22 cellular contexts compared by ENCODE assay signal in genomic region chr5:76383126-76383825, GRCh38. TPM values are rescaled to one million over a fixed set of nuclear protein-coding genes. Genes with fewer than 3 reads are reported as not detected.
DNase-seq lines count a peak whose midpoint lies in the region; ATAC-seq and TF ChIP-seq lines count a peak whose summit lies in the region.
"Had no signal": no experiment of that assay in that cellular context is flagged by ENCODE, and none has a peak within 500 bp of the region (broad histone marks: within the 10 kb centered on the region; RNA-seq: fewer than 3 reads in every experiment).

No MANE protein-coding gene starts in this region.

- H3K4me3 Mint-ChIP-seq in CD4-positive, alpha-beta memory T cell: peak overlapping the region in 4 of 8 donors; percentile 2 to 57 (median 6)
- no peak overlapping the region for H3K4me3 Mint-ChIP-seq in CD8-positive, alpha-beta T cell
- H3K4me3 Mint-ChIP-seq: CD14-positive monocyte had no signal

- no peak overlapping the region for H3K4me3 ChIP-seq in CD4-positive, alpha-beta memory T cell (ENCODE audit: low read length in 2 of 2)
- H3K4me3 ChIP-seq in CD8-positive, alpha-beta T cell (ENCODE audit: low read depth, low read length): no peak overlapping the region
- H3K4me3 ChIP-seq in aorta (ENCODE audit: low read length in 2 of 2): no peak overlapping the region

- POLR2A ChIA-PET in CD4-positive, alpha-beta memory T cell (lab: Charles Lee; ENCODE audit: partially characterized antibody): interaction anchor here (0.6 to 2.9 kb wide), 6 partner anchors 10 to 164 kb away, joined by 3 to 27 read pairs (median 4); partner anchors contain the start of gene IQGAP2
- POLR2A ChIA-PET in CD8-positive, alpha-beta T cell (lab: Charles Lee): interaction anchor here (0.6 to 1.8 kb wide), 4 partner anchors 18 to 164 kb away, joined by 3 to 10 read pairs (median 4); no protein-coding TSS in a partner anchor

- H3K27me3 Mint-ChIP-seq in CD4-positive, alpha-beta memory T cell: no peaks in the 10 kb centered on the region
- H3K27me3 Mint-ChIP-seq in CD8-positive, alpha-beta T cell (ENCODE audit: low read depth): no peaks in the 10 kb centered on the region

- no peak for TF ChIP-seq CTCF in VCaP (conservative IDR thresholded peaks at IDR 0.05)
- no peak for TF ChIP-seq CTCF in CD8-positive, alpha-beta T cell (IDR thresholded peaks at IDR 0.05)

- intact Hi-C loops in CD4-positive, alpha-beta memory T cell (cut with micrococcal nuclease): no loop called here
- intact Hi-C loops in CD8-positive, alpha-beta T cell (cut with DNase I, micrococcal nuclease): no loop called here
- intact Hi-C loops in aorta (cut with DNase I): no loop called here

- no peaks in the 10 kb centered on the region for H3K36me3 Mint-ChIP-seq in CD4-positive, alpha-beta memory T cell
- no peaks in the 10 kb centered on the region for H3K36me3 Mint-ChIP-seq in CD8-positive, alpha-beta T cell
- H3K36me3 Mint-ChIP-seq: CD14-positive monocyte had no signal

- peaks cover 33 to 63% (median 44%) of the 10 kb centered on the region in 4 donors for H3K4me1 Mint-ChIP-seq in CD4-positive, alpha-beta memory T cell
- peaks cover 48% of the 10 kb centered on the region for H3K4me1 Mint-ChIP-seq in CD8-positive, alpha-beta T cell (ENCODE audit: low read depth)

- ATAC-seq in activated CD4-positive, CD25-positive, alpha-beta regulatory T cell treated with anti-CD3 and anti-CD28 coated beads, Interleukin-2, amount 50 U/mL, for 24 hours: peak; percentile 67 to 87
- ATAC-seq in esophagus mucosa: peak; percentile 81
- ATAC-seq in CD8-positive, alpha-beta T cell: no peak
- ATAC-seq in aorta (ENCODE audit: low FRiP score): no peak
- ATAC-seq in HG03280 (IDR thresholded peaks at IDR 0.05; ENCODE audit: unreplicated experiment): no peak
- ATAC-seq: HCT116, Right ventricle myocardium inferior had no signal

- peak overlapping the region in 6 of 7 donors; percentile 3 to 89 (median 58) for H3K27ac Mint-ChIP-seq in CD4-positive, alpha-beta memory T cell
- H3K27ac Mint-ChIP-seq in CD8-positive, alpha-beta T cell: no peak overlapping the region

- no peak overlapping the region for H3K27ac ChIP-seq in CD4-positive, alpha-beta memory T cell (ENCODE audit: low read depth, low read length)
- H3K27ac ChIP-seq in VCaP: peak overlapping the region; percentile 87; the same call in 1 of the 2 replicates
- H3K27ac ChIP-seq in CD8-positive, alpha-beta T cell (ENCODE audit: low read depth, low read length): no peak overlapping the region
- H3K27ac ChIP-seq in aorta (ENCODE audit: low read depth in 1 of 2, low read length in 2 of 2): no peak overlapping the region
- H3K27ac ChIP-seq: 22Rv1 had no signal

- CTCF ChIA-PET in CD4-positive, alpha-beta memory T cell (lab: Charles Lee; ENCODE audit: partially characterized antibody): interaction anchor here (0.9 to 1.8 kb wide), 4 partner anchors 11 to 163 kb away, joined by 3 to 5 read pairs (median 3); partner anchors contain the start of gene IQGAP2
- CTCF ChIA-PET in CD8-positive, alpha-beta T cell (lab: Charles Lee): interaction anchor here (1.0 to 4.2 kb wide), 2 partner anchors 20 to 201 kb away, joined by 3 to 15 read pairs; partner anchors contain the start of gene IQGAP2

- DNase-seq in activated CD4-positive, CD25-positive, alpha-beta regulatory T cell treated with anti-CD3 and anti-CD28 coated beads, Interleukin-2, amount 50 U/mL, for 72 hours: no peak
- no peak for DNase-seq in CD4-positive, alpha-beta memory T cell
- no peak for DNase-seq in CD8-positive, alpha-beta T cell
- no peak for DNase-seq in aorta
- DNase-seq: Calu3, DMS53, EL, GOT3, KBM-7, NCI-H1417, NCI-H187, NCI-H2107, NCI-H510A, NCI-H774 had no signal

- H3K9me3 ChIP-seq in CD4-positive, alpha-beta memory T cell (ENCODE audit: control insufficient read depth in 1 of 2, low read length in 2 of 2): no peaks in the 10 kb centered on the region
- H3K9me3 ChIP-seq in CD8-positive, alpha-beta T cell (ENCODE audit: low read length): no peaks in the 10 kb centered on the region
- H3K9me3 ChIP-seq in aorta (ENCODE audit: control insufficient read depth, low read length): no peaks in the 10 kb centered on the region

- H3K9me3 Mint-ChIP-seq in CD4-positive, alpha-beta memory T cell: peaks cover 0 to 3% (median 0%) of the 10 kb centered on the region in 8 donors
- no peaks in the 10 kb centered on the region for H3K9me3 Mint-ChIP-seq in CD8-positive, alpha-beta T cell

- no peaks in the 10 kb centered on the region for H3K27me3 ChIP-seq in CD4-positive, alpha-beta memory T cell (ENCODE audit: insufficient read depth, low read length)
- no peaks in the 10 kb centered on the region for H3K27me3 ChIP-seq in CD8-positive, alpha-beta T cell (ENCODE audit: insufficient read depth, low read length)
- peaks cover 0 to 1% of the 10 kb centered on the region in 2 donors for H3K27me3 ChIP-seq in aorta (ENCODE audit: control insufficient read depth in 1 of 2, insufficient read depth in 2 of 2, low read length in 1 of 2)

- WGBS in aorta, 2 donors: 79 to 80% methylated on average over 4 of the region's 4 CpGs

- peaks cover 54% of the 10 kb centered on the region for H3K4me1 ChIP-seq in CD4-positive, alpha-beta memory T cell (ENCODE audit: insufficient read depth, low read length)
- peaks cover 36% of the 10 kb centered on the region for H3K4me1 ChIP-seq in CD8-positive, alpha-beta T cell (ENCODE audit: insufficient read depth, low read length)
- no peaks in the 10 kb centered on the region for H3K4me1 ChIP-seq in aorta (ENCODE audit: control insufficient read depth in 1 of 2, insufficient read depth in 2 of 2, low read length in 2 of 2)

- no peaks in the 10 kb centered on the region for H3K36me3 ChIP-seq in CD4-positive, alpha-beta memory T cell (ENCODE audit: insufficient read depth, low read length)
- H3K36me3 ChIP-seq in CD8-positive, alpha-beta T cell (ENCODE audit: insufficient read depth, low read length): no peaks in the 10 kb centered on the region
- no peaks in the 10 kb centered on the region for H3K36me3 ChIP-seq in aorta (ENCODE audit: control insufficient read depth in 1 of 2, insufficient read depth in 2 of 2, low read length in 1 of 2)

RNA-seq across cellular contexts. Expression of gene IQGAP2, which starts 19.8 kb away (rescaled TPM):
- 100 to 1,000 TPM; 125 to 126 TPM for total RNA-seq in CD4-positive, alpha-beta memory T cell
- 10 to 100 TPM; 24.7 to 72.5 TPM for polyA plus RNA-seq in CD4-positive, alpha-beta memory T cell
- total RNA-seq in esophagus mucosa: 4.2 TPM
- total RNA-seq in CD8-positive, alpha-beta T cell: 10 to 100 TPM; 30.9 to 34.3 TPM
- 10 to 100 TPM; 13.7 to 27.0 TPM for total RNA-seq in aorta
- 10 to 100 TPM in 1 of 2 donors, 1 to 10 TPM in 1; 2.6 to 40.2 TPM for polyA plus RNA-seq in aorta

Comparison
In these comparisons a context has a peak if more than half of its experiments do, and no peak if none do; other contexts are left out.
1. ATAC-seq: peak in activated CD4-positive, CD25-positive, alpha-beta regulatory T cell treated with anti-CD3 and anti-CD28 coated beads, Interleukin-2, amount 50 U/mL, for 24 hours (2 of 2) and esophagus mucosa (single experiment); none in CD8-positive, alpha-beta T cell (single experiment), aorta (single experiment) and HG03280 (single experiment).